8 cellular contexts compared by ENCODE assay signal in the genomic region with DNA sequence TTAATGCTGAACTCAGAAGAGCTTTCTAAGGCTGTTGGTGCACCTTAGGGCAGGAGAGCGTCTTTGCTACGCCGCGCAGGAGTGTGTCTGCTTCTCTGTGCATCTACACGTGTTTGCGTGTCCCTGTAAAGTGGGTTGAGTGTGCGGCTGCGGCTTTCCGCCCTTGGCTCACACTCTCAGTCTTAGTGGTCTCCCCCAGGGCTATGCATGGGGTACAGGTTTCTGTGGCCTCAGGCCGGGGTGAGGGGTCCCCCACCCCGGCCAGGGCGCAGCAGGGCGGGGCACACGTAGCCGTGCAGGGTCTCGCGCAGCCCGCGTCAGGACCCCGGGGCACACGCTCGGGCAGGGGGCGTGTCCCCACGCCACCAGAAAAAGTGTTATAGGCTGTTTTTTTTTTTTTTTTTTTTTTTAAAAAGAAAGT. TPM values are rescaled to one million over a fixed set of nuclear protein-coding genes. Genes with fewer than 3 reads are reported as not detected.
DNase-seq lines count a peak whose midpoint lies in the region; ATAC-seq and TF ChIP-seq lines count a peak whose summit lies in the region.

No MANE protein-coding gene starts in this region.

- ATAC-seq in GM21515 (IDR thresholded peaks at IDR 0.05; ENCODE audit: unreplicated experiment) = peak; percentile 55
- ATAC-seq in activated CD4-positive, CD25-positive, alpha-beta regulatory T cell treated with anti-CD3 and anti-CD28 coated beads, Interleukin-2, amount 50 U/mL, for 24 hours = peak; percentile 69 to 74
- ATAC-seq in central memory CD8-positive, alpha-beta T cell (replicated peaks; ENCODE audit: extremely low read depth, poor library complexity, severe bottlenecking) = peak; percentile 57

- H3K4me3 Mint-ChIP-seq in Calu3 (ENCODE audit: low read depth, unreplicated experiment) = peak overlapping the region; percentile 80
- H3K4me3 Mint-ChIP-seq in central memory CD8-positive, alpha-beta T cell = peak overlapping the region; percentile 83

- WGBS in HUES64 = 3% methylated on average over 24 of the region's 24 CpGs

- H3K9ac ChIP-seq in HUES64 (ENCODE audit: low read depth, low read length) = peak overlapping the region; percentile 97

- no peaks in the 10 kb centered on the region for H3K27me3 Mint-ChIP-seq in Calu3 (ENCODE audit: unreplicated experiment)
- no peaks in the 10 kb centered on the region for H3K27me3 Mint-ChIP-seq in central memory CD8-positive, alpha-beta T cell

- BruUV-seq in Calu3 (replicated peaks; lab: Mats Ljungman, UMichigan) = no TSS peak

- H3K27ac ChIP-seq in HUES64 (ENCODE audit: low read depth, low read length) = peak overlapping the region; percentile 93

- H3K27ac Mint-ChIP-seq in Calu3 (ENCODE audit: unreplicated experiment) = peak overlapping the region; percentile 68
- H3K27ac Mint-ChIP-seq in central memory CD8-positive, alpha-beta T cell (ENCODE audit: low read depth) = peak overlapping the region; percentile 92

- peak; percentile 34 for DNase-seq in Calu3
- peak; percentile 54 to 66 for DNase-seq in central memory CD8-positive, alpha-beta T cell (ENCODE audit: low spot score in 2 of 2)
- DNase-seq in medulla oblongata (ENCODE audit: extremely low spot score) = peak; percentile 41
- DNase-seq in stimulated activated CD8-positive, alpha-beta memory T cell treated with anti-CD3 and anti-CD28 coated beads, Interleukin-15, amount 100 ng/mL, for 24 hours (ENCODE audit: low read depth) = peak; percentile 31
- DNase-seq in NCI-H446 (lab: John Stamatoyannopoulos, UW) = no peak

- CTCF ChIA-PET in Calu3 (lab: Charles Lee) = interaction anchor here (0.7 to 1.4 kb wide), 2 partner anchors 30 to 58 kb away, joined by 3 to 8 read pairs; no protein-coding TSS in a partner anchor

- peaks cover 32% of the 10 kb centered on the region for H3K4me1 Mint-ChIP-seq in Calu3 (ENCODE audit: low read depth, unreplicated experiment)
- H3K4me1 Mint-ChIP-seq in central memory CD8-positive, alpha-beta T cell = peaks cover 35% of the 10 kb centered on the region

- H3K9me3 ChIP-seq in HUES64 (ENCODE audit: insufficient read depth, low read depth, low read length) = no peaks in the 10 kb centered on the region

- no peak for TF ChIP-seq CTCF in Calu3 (IDR thresholded peaks at IDR 0.05; ENCODE audit: unreplicated experiment)

- intact Hi-C loops in Calu3 (cut with micrococcal nuclease; ENCODE audit: unreplicated experiment) = no loop called here

- H3K4me1 ChIP-seq in HUES64 (ENCODE audit: insufficient read depth, low read length) = peaks cover 14% of the 10 kb centered on the region

- H3K4me3 ChIP-seq in HUES64 (ENCODE audit: low read length) = peak overlapping the region; percentile 84

- peaks cover 6% of the 10 kb centered on the region; the same call in 1 of the 2 replicates for H3K27me3 ChIP-seq in HUES64 (ENCODE audit: insufficient read depth, low read length)

- no peaks in the 10 kb centered on the region for H3K36me3 ChIP-seq in HUES64 (ENCODE audit: insufficient read depth, low read length)

- no peaks in the 10 kb centered on the region for H3K9me3 Mint-ChIP-seq in Calu3 (ENCODE audit: low read depth, unreplicated experiment)
- H3K9me3 Mint-ChIP-seq in central memory CD8-positive, alpha-beta T cell = no peaks in the 10 kb centered on the region

- H3K36me3 Mint-ChIP-seq in Calu3 (ENCODE audit: insufficient read depth, unreplicated experiment) = peaks cover 40% of the 10 kb centered on the region
- H3K36me3 Mint-ChIP-seq in central memory CD8-positive, alpha-beta T cell (ENCODE audit: insufficient read depth) = peaks cover 14% of the 10 kb centered on the region

RNA-seq across cellular contexts. Expression of a gene that starts 0.7 kb away (rescaled TPM):
- total RNA-seq in Calu3 (2022) = 21.7 and 24.4 TPM in 2 replicates
- polyA plus RNA-seq in HUES64 (2013, experiment 1 of 2) = 8.0 TPM
- 7.2 TPM for polyA plus RNA-seq in HUES64 (2013, experiment 2 of 2)

Comparison
In these comparisons a context has a peak if more than half of its experiments do, and no peak if none do; other contexts are left out.
1. DNase-seq: peak in Calu3 (single experiment), central memory CD8-positive, alpha-beta T cell (2 of 2), medulla oblongata (single experiment) and stimulated activated CD8-positive, alpha-beta memory T cell treated with anti-CD3 and anti-CD28 coated beads, Interleukin-15, amount 100 ng/mL, for 24 hours (single experiment); none in NCI-H446 (0 of 2).
2. Peak in every context shown above with its lines, with median percentiles within 50 percentile points of each other: ATAC-seq.